4 cellular contexts compared by ENCODE assay signal in the genomic region with DNA sequence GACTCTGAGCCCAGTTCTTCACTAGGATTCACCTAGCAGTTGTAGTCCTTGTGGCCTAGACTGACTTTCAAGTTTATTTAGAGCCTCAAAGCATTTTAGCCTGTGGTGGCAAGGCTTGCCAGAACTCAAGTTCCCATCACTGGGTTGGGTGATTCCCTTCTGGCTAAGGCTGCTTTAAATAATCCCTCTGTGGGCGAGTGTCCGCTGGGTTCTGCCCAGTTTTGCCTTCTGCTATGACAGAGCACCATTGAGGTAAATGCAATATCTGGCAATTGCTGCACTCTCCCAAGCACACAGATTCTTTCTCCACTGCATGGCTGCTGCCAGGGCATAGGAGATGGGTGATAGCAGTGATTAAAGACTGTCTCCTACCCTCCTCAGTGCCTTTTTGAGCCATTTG.
"Had no signal": no experiment of that assay in that cellular context is flagged by ENCODE, and none has a peak within 500 bp of the region (broad histone marks: within the 10 kb centered on the region; RNA-seq: fewer than 3 reads in every experiment).

No MANE protein-coding gene starts in this region.

- H3K27ac ChIP-seq: HL-60 had no signal

- DNase-seq: IMR-90, KBM-7 had no signal

- H3K4me3 ChIP-seq: K562 had no signal
